Comparison of ENCODE assay signal across 8 cellular contexts in genomic region chr14:76920572-76921175, GRCh38.
DNase-seq lines count a peak whose midpoint lies in the region; ATAC-seq, FAIRE-seq and TF ChIP-seq lines count a peak whose summit lies in the region.

No MANE protein-coding gene starts in this region.

- no peak overlapping the region for H2AFZ ChIP-seq in smooth muscle cell (ENCODE audit: low read depth)

- WGBS in HUES64: 61% methylated on average over 10 of the region's 10 CpGs
- 77% methylated on average over 9 of the region's 10 CpGs for WGBS in smooth muscle cell (ENCODE audit: low lambda C conversion rate)

- H3K79me2 ChIP-seq in smooth muscle cell (ENCODE audit: low read depth): no peaks in the 10 kb centered on the region

- no peak overlapping the region for H3K4me3 ChIP-seq in HUES64 (ENCODE audit: low read length)
- no peak overlapping the region for H3K4me3 ChIP-seq in smooth muscle cell

- H3F3A ChIP-seq in smooth muscle cell (ENCODE audit: low read depth): peaks cover 52% of the 10 kb centered on the region

- H3K4me2 ChIP-seq in smooth muscle cell: peak overlapping the region; percentile 77

- ATAC-seq in GM21360 (IDR thresholded peaks at IDR 0.05; ENCODE audit: unreplicated experiment): no peak

- H4K20me1 ChIP-seq in smooth muscle cell (ENCODE audit: low read depth): no peaks in the 10 kb centered on the region

- H3K36me3 ChIP-seq in HUES64 (ENCODE audit: insufficient read depth, low read length): no peaks in the 10 kb centered on the region
- H3K36me3 ChIP-seq in smooth muscle cell (ENCODE audit: low read depth): no peaks in the 10 kb centered on the region

- H3K27ac ChIP-seq in HUES64 (ENCODE audit: low read depth, low read length) (peak overlapping the region; percentile 5; the same call in 1 of the 2 replicates), epithelial cell of prostate (peak overlapping the region; percentile 97), smooth muscle cell (ENCODE audit: low read depth) (peak overlapping the region; percentile 100)

- DNase-seq in NCI-H524 treated with DMSO at 0.1 percent for 48 hours (lab: John Stamatoyannopoulos, UW) (peak; percentile 99), epithelial cell of prostate (ENCODE audit: low read depth, low spot score) (no peak), smooth muscle cell (lab: John Stamatoyannopoulos, UW; ENCODE audit: unreplicated experiment) (no peak), putamen (ENCODE audit: low spot score) (no peak), GM19239 (ENCODE audit: insufficient read length, low spot score) (no peak)
- DNase-seq in activated T-cell treated with anti-CD3 and anti-CD28 coated beads, Interleukin-2, amount 50 U/mL, for 1 hour: no peak

- H3K4me1 ChIP-seq in HUES64 (ENCODE audit: insufficient read depth, low read length): peaks cover 59% of the 10 kb centered on the region
- H3K4me1 ChIP-seq in smooth muscle cell (ENCODE audit: low read depth): peaks cover 64% of the 10 kb centered on the region

- H3K27me3 ChIP-seq in HUES64 (ENCODE audit: insufficient read depth, low read length) (no peaks in the 10 kb centered on the region), smooth muscle cell (ENCODE audit: low read depth) (no peaks in the 10 kb centered on the region)

- H3K9me3 ChIP-seq in HUES64 (ENCODE audit: insufficient read depth, low read depth, low read length): no peaks in the 10 kb centered on the region
- H3K9me3 ChIP-seq in smooth muscle cell (replicated peaks; ENCODE audit: low read depth): no peaks in the 10 kb centered on the region

- no peak for FAIRE-seq in GM19239 (lab: Jason Lieb, UNC)

- 0 out of 2 replicates have a peak overlapping the region, but pooled peaks have one; percentile 15 for H3K9ac ChIP-seq in HUES64 (ENCODE audit: low read depth, low read length)
- H3K9ac ChIP-seq in smooth muscle cell (ENCODE audit: low read depth): peak overlapping the region; percentile 96

- no peak for TF ChIP-seq CTCF in smooth muscle cell (IDR thresholded peaks at IDR 0.05; ENCODE audit: borderline replicate concordance, insufficient read depth, poor library complexity, severe bottlenecking)

Comparison
In these comparisons a context has a peak if more than half of its experiments do, and no peak if none do; other contexts are left out.
1. H3K27ac ChIP-seq: peak in every context shown above with its lines; median percentile 100 in smooth muscle cell; 97 in epithelial cell of prostate; 5 in HUES64.